8 cellular contexts compared by ENCODE assay signal in the genomic region with DNA sequence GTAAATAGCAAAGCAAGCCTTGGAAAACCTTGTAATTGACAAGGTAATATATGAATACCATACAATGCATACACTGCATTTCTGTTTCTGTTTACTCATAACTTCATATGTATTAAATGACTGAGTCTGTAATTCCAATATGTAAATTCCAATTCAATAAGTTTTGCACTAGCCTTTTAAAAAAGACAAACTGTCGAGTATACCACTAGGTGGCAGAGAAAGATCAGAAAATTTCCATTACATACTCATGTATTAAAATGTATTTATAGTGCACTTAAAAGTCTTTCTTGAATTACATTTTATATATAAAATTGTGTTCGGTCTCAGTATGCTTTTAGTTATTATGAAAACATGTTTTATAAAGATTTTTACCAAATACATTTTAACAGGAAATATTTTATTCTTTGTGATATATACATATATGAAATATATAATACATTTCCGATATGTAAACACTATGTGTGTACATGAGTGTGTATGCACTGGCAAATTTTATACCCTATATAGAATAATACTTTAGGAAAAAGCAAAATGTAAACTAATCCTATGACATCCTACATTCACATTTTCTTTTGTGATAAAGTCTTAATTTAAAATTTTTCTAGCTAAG.
DNase-seq lines count a peak whose midpoint lies in the region; ATAC-seq and TF ChIP-seq lines count a peak whose summit lies in the region.

No MANE protein-coding gene starts in this region.

- no peak overlapping the region for H3K4me2 ChIP-seq in OCI-LY3 (ENCODE audit: low read length)

- H3K9ac ChIP-seq in OCI-LY3 (ENCODE audit: low read length), result no peak overlapping the region

- H3K4me3 ChIP-seq in AG10803 (ENCODE audit: low read length), result no peak overlapping the region
- H3K4me3 ChIP-seq in HFF-Myc (replicated peaks; ENCODE audit: low read depth, low read length), result no peak overlapping the region
- no peak overlapping the region for H3K4me3 ChIP-seq in OCI-LY3 (ENCODE audit: low read length)
- no peak overlapping the region for H3K4me3 ChIP-seq in epithelial cell of proximal tubule (ENCODE audit: low read depth, low read length)
- H3K4me3 ChIP-seq in stomach, result no peak overlapping the region

- TF ChIP-seq POLR2A in stomach (IDR thresholded peaks at IDR 0.05), result no peak

- 27 to 32% (median 30%) methylated on average over 3 of the region's 3 CpGs for WGBS in stomach, 5 donors

- TF ChIP-seq EP300 in stomach (IDR thresholded peaks at IDR 0.05), result no peak

- DNase-seq in AG10803 (ENCODE audit: low read depth) (peak; percentile 59), HFF-Myc (ENCODE audit: extremely low read depth, low read depth) (no peak), epithelial cell of proximal tubule (ENCODE audit: low read depth) (no peak), stomach (no peak), iPS-NIHi7 (ENCODE audit: extremely low spot score) (no peak)
- DNase-seq in stimulated activated CD4-positive, alpha-beta T cell treated with anti-CD3 and anti-CD28 coated beads, Interleukin-12 subunit alpha, Interleukin-12 subunit beta, amount 100 ng/mL, for 4 hours, result no peak

- H2AFZ ChIP-seq in OCI-LY3 (ENCODE audit: low read depth, low read length), result no peak overlapping the region

- no peaks in the 10 kb centered on the region for H3K36me3 ChIP-seq in OCI-LY3 (replicated peaks; ENCODE audit: low read depth, low read length)
- no peaks in the 10 kb centered on the region for H3K36me3 ChIP-seq in stomach

- H3K27ac ChIP-seq in OCI-LY3 (ENCODE audit: low read length) (no peak overlapping the region), stomach (no peak overlapping the region)

- H3K4me1 ChIP-seq in OCI-LY3 (ENCODE audit: low read length), result no peaks in the 10 kb centered on the region
- H3K4me1 ChIP-seq in stomach, result no peaks in the 10 kb centered on the region

- H3K27me3 ChIP-seq in OCI-LY3 (ENCODE audit: low read depth, low read length) (no peaks in the 10 kb centered on the region), stomach (no peaks in the 10 kb centered on the region)

- no peak for ATAC-seq in GM19467 (IDR thresholded peaks at IDR 0.05; ENCODE audit: unreplicated experiment)

- H3K9me3 ChIP-seq in OCI-LY3 (ENCODE audit: insufficient read depth, low read length) (no peaks in the 10 kb centered on the region), stomach (no peaks in the 10 kb centered on the region)

- H4K20me1 ChIP-seq in OCI-LY3 (ENCODE audit: insufficient read depth, low read length), result no peaks in the 10 kb centered on the region

- TF ChIP-seq CTCF in AG10803 (conservative IDR thresholded peaks at IDR 0.05; ENCODE audit: low read length) (peak; percentile 67), HFF-Myc (IDR thresholded peaks at IDR 0.05; ENCODE audit: low read depth, low read length, missing control alignments) (peak; percentile 23), OCI-LY3 (IDR thresholded peaks at IDR 0.05; ENCODE audit: low read depth, low read length) (peak; percentile 78), epithelial cell of proximal tubule (conservative IDR thresholded peaks at IDR 0.05; ENCODE audit: low read depth, low read length) (peak; percentile 50), stomach (IDR thresholded peaks at IDR 0.05) (peak in 4 of 7 experiments; percentile 16 to 51 (median 43))

- H3K79me2 ChIP-seq in OCI-LY3 (ENCODE audit: low read length), result no peaks in the 10 kb centered on the region

- intact Hi-C loops in stomach (cut with DNase I; ENCODE audit: low total_unique reads), result loop anchor here (5.0 to 10.0 kb wide), 2 partner anchors 308 to 391 kb away; no protein-coding TSS in a partner anchor

Comparison
In these comparisons a context has a peak if more than half of its experiments do, and no peak if none do; other contexts are left out.
1. CTCF ChIP-seq: peak in every context shown above with its lines; median percentile 78 in OCI-LY3; 67 in AG10803; 50 in epithelial cell of proximal tubule; 43 in stomach; 23 in HFF-Myc.